1 cellular context compared by ENCODE assay signal in the genomic region with DNA sequence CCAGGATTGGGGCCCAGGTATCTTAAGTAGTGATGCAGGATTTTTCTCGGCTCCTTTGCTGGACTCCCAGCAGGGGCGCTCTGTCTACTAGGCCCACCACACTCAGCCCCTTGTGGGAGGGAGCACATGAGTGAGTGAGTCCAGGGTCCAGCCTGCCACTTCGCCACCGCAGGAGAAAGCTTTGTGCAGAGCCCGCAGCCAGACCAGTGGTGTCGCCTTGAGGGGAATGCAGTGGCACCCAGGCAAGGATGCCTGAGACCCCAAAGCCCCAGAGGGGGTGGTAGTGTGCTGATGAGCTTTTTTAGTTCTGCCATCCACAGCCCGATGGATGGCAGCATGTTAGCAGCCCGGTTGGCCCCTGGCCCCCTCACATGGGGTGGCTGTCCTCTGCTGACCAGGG.
TF ChIP-seq lines count a peak whose summit lies in the region.

No MANE protein-coding gene starts in this region.

TF ChIP-seq in K562, 482 proteins besides CTCF, POLR2A, EP300 and RAD21:
- TF ChIP-seq ZNF282 (CRISPR knock-in tag; IDR thresholded peaks at IDR 0.05) (no peak), ZNF184 (CRISPR knock-in tag; IDR thresholded peaks at IDR 0.05) (no peak), CEBPB (tag; IDR thresholded peaks at IDR 0.05) (no peak), CEBPG (CRISPR knock-in tag; IDR thresholded peaks at IDR 0.05) (no peak), CEBPG (tag; conservative IDR thresholded peaks at IDR 0.05 in 1 of 2, IDR thresholded peaks at IDR 0.05 in 1 of 2) (no peak), ETV1 (tag; conservative IDR thresholded peaks at IDR 0.05; ENCODE audit: low read depth) (no peak), FOS (IDR thresholded peaks at IDR 0.05; ENCODE audit: extremely low read depth, insufficient read length) (no peak), HLTF (IDR thresholded peaks at IDR 0.05) (no peak)
- TF ChIP-seq, protein P1, sequence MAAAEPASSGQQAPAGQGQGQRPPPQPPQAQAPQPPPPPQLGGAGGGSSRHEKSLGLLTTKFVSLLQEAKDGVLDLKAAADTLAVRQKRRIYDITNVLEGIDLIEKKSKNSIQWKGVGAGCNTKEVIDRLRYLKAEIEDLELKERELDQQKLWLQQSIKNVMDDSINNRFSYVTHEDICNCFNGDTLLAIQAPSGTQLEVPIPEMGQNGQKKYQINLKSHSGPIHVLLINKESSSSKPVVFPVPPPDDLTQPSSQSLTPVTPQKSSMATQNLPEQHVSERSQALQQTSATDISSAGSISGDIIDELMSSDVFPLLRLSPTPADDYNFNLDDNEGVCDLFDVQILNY (CRISPR knock-in tag; IDR thresholded peaks at IDR 0.05), result no peak
